In the genomic region with DNA sequence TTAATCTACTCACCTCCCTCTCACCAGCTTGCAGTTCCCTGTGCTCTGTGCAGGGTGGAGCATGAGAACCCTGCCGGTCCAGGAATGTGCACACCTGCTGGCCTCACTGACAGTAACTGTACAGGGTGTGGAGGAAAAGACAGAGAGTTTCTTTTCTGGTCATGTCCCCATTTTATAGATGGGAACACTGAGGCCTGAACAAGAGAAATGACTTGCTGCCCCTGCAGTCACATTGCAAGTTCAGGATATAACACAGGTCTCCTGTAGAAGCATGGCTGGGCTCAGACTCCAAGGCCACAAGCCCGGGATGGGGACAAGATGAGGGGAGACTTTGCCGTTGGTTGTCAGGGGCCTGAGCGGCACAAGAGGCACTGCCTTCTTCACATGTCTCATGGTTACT, we compare ENCODE assay signal across 2 cellular contexts.
TF ChIP-seq lines count a peak whose summit lies in the region.

No MANE protein-coding gene starts in this region.

TF ChIP-seq in HepG2, 621 proteins besides CTCF, POLR2A, EP300 and RAD21 (continued from another document and continues in another):
- TF ChIP-seq TFAP4 (IDR thresholded peaks at IDR 0.05; ENCODE audit: borderline replicate concordance, low read depth) (no peak), SAP130 (CRISPR knock-in tag; IDR thresholded peaks at IDR 0.05; ENCODE audit: low read depth) (no peak), ZSCAN22 (CRISPR knock-in tag; IDR thresholded peaks at IDR 0.05) (no peak), U2AF1 (optimal IDR thresholded peaks at IDR 0.05; ENCODE audit: low read depth, low read length) (no peak), ZNF777 (CRISPR knock-in tag; IDR thresholded peaks at IDR 0.05) (no peak), ZNF577 (CRISPR knock-in tag; IDR thresholded peaks at IDR 0.05; ENCODE audit: borderline replicate concordance, low read depth) (no peak), HOXA9 (CRISPR knock-in tag; IDR thresholded peaks at IDR 0.05; ENCODE audit: borderline replicate concordance) (no peak), ETV6 (CRISPR knock-in tag; conservative IDR thresholded peaks at IDR 0.05) (no peak), MLXIP (CRISPR knock-in tag; IDR thresholded peaks at IDR 0.05; ENCODE audit: borderline replicate concordance) (no peak), SMAD1 (CRISPR knock-in tag; IDR thresholded peaks at IDR 0.05; ENCODE audit: borderline replicate concordance, low read depth) (no peak)
- TF ChIP-seq, protein P1, sequence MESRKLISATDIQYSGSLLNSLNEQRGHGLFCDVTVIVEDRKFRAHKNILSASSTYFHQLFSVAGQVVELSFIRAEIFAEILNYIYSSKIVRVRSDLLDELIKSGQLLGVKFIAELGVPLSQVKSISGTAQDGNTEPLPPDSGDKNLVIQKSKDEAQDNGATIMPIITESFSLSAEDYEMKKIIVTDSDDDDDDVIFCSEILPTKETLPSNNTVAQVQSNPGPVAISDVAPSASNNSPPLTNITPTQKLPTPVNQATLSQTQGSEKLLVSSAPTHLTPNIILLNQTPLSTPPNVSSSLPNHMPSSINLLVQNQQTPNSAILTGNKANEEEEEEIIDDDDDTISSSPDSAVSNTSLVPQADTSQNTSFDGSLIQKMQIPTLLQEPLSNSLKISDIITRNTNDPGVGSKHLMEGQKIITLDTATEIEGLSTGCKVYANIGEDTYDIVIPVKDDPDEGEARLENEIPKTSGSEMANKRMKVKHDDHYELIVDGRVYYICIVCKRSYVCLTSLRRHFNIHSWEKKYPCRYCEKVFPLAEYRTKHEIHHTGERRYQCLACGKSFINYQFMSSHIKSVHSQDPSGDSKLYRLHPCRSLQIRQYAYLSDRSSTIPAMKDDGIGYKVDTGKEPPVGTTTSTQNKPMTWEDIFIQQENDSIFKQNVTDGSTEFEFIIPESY (CRISPR knock-in tag; IDR thresholded peaks at IDR 0.05) = no peak
- TF ChIP-seq, protein P2, sequence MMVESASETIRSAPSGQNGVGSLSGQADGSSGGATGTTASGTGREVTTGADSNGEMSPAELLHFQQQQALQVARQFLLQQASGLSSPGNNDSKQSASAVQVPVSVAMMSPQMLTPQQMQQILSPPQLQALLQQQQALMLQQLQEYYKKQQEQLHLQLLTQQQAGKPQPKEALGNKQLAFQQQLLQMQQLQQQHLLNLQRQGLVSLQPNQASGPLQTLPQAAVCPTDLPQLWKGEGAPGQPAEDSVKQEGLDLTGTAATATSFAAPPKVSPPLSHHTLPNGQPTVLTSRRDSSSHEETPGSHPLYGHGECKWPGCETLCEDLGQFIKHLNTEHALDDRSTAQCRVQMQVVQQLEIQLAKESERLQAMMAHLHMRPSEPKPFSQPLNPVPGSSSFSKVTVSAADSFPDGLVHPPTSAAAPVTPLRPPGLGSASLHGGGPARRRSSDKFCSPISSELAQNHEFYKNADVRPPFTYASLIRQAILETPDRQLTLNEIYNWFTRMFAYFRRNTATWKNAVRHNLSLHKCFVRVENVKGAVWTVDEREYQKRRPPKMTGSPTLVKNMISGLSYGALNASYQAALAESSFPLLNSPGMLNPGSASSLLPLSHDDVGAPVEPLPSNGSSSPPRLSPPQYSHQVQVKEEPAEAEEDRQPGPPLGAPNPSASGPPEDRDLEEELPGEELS (CRISPR knock-in tag; IDR thresholded peaks at IDR 0.05) = no peak
- TF ChIP-seq, protein P3, sequence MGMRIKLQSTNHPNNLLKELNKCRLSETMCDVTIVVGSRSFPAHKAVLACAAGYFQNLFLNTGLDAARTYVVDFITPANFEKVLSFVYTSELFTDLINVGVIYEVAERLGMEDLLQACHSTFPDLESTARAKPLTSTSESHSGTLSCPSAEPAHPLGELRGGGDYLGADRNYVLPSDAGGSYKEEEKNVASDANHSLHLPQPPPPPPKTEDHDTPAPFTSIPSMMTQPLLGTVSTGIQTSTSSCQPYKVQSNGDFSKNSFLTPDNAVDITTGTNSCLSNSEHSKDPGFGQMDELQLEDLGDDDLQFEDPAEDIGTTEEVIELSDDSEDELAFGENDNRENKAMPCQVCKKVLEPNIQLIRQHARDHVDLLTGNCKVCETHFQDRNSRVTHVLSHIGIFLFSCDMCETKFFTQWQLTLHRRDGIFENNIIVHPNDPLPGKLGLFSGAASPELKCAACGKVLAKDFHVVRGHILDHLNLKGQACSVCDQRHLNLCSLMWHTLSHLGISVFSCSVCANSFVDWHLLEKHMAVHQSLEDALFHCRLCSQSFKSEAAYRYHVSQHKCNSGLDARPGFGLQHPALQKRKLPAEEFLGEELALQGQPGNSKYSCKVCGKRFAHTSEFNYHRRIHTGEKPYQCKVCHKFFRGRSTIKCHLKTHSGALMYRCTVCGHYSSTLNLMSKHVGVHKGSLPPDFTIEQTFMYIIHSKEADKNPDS (CRISPR knock-in tag; IDR thresholded peaks at IDR 0.05) = no peak
- TF ChIP-seq, protein P4, sequence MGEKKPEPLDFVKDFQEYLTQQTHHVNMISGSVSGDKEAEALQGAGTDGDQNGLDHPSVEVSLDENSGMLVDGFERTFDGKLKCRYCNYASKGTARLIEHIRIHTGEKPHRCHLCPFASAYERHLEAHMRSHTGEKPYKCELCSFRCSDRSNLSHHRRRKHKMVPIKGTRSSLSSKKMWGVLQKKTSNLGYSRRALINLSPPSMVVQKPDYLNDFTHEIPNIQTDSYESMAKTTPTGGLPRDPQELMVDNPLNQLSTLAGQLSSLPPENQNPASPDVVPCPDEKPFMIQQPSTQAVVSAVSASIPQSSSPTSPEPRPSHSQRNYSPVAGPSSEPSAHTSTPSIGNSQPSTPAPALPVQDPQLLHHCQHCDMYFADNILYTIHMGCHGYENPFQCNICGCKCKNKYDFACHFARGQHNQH (CRISPR knock-in tag; IDR thresholded peaks at IDR 0.05) = no peak

TF ChIP-seq in K562, 482 proteins besides CTCF, POLR2A, EP300 and RAD21 (continued from another document):
- TF ChIP-seq HDAC1 (IDR thresholded peaks at IDR 0.05) = 0 out of 4 replicates have a peak, but pooled peaks of 1 of the 2 experiments have one; percentile 41
- TF ChIP-seq HDAC3 (IDR thresholded peaks at IDR 0.05; ENCODE audit: borderline replicate concordance, partially characterized antibody) = no peak
- TF ChIP-seq PHF21A (IDR thresholded peaks at IDR 0.05; ENCODE audit: borderline replicate concordance, low read depth) = no peak
- TF ChIP-seq ARID3A (IDR thresholded peaks at IDR 0.05; ENCODE audit: borderline replicate concordance, low read depth, low read length) = no peak
- no peak for TF ChIP-seq KLF6 (CRISPR knock-in tag; IDR thresholded peaks at IDR 0.05; ENCODE audit: borderline replicate concordance)
- no peak for TF ChIP-seq ZKSCAN1 (IDR thresholded peaks at IDR 0.05; ENCODE audit: low read depth, low read length)
- no peak for TF ChIP-seq ZBTB7A (IDR thresholded peaks at IDR 0.05; ENCODE audit: borderline replicate concordance, control insufficient read depth, low read depth, low read length)
- TF ChIP-seq KDM5B (IDR thresholded peaks at IDR 0.05; ENCODE audit: insufficient replicate concordance, low read depth, low read length) = no peak
- TF ChIP-seq TAL1 (IDR thresholded peaks at IDR 0.05) = no peak
- no peak for TF ChIP-seq ZNF511 (CRISPR knock-in tag; IDR thresholded peaks at IDR 0.05)
- TF ChIP-seq EP400 (IDR thresholded peaks at IDR 0.05) = no peak
- TF ChIP-seq CBX3 (IDR thresholded peaks at IDR 0.05; ENCODE audit: borderline replicate concordance in 1 of 2, low read length in 2 of 2) = peak in 1 of 2 experiments; percentile 58; a peak in 1 of 3 replicates
- TF ChIP-seq GTF2A2 (tag; IDR thresholded peaks at IDR 0.05) = no peak
- TF ChIP-seq CBFA2T3 (IDR thresholded peaks at IDR 0.05) = no peak
- TF ChIP-seq, protein P5, sequence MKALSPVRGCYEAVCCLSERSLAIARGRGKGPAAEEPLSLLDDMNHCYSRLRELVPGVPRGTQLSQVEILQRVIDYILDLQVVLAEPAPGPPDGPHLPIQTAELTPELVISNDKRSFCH (CRISPR knock-in tag; IDR thresholded peaks at IDR 0.05) = no peak
- TF ChIP-seq, protein P5 (tag; IDR thresholded peaks at IDR 0.05) = no peak
- TF ChIP-seq CBX1 (IDR thresholded peaks at IDR 0.05; ENCODE audit: low read depth) = peak; percentile 74
- no peak for TF ChIP-seq HNRNPUL1 (IDR thresholded peaks at IDR 0.05; ENCODE audit: low read length)
- peak; percentile 59 to 84; a peak in 3 of 4 replicates for TF ChIP-seq RCOR1 (IDR thresholded peaks at IDR 0.05; ENCODE audit: borderline replicate concordance in 1 of 2, low read depth in 2 of 2, low read length in 2 of 2)
- no peak for TF ChIP-seq POLR2G (IDR thresholded peaks at IDR 0.05; ENCODE audit: low read depth, low read length)
- no peak for TF ChIP-seq NBN (IDR thresholded peaks at IDR 0.05; ENCODE audit: low read depth)
- no peak for TF ChIP-seq ARNT (IDR thresholded peaks at IDR 0.05)
- TF ChIP-seq CBX8 (IDR thresholded peaks at IDR 0.05; ENCODE audit: borderline replicate concordance, extremely low read depth, low read depth, low read length, poor library complexity, severe bottlenecking) = no peak
- TF ChIP-seq RBM25 (IDR thresholded peaks at IDR 0.05; ENCODE audit: low read depth, low read length, severe bottlenecking) = peak; percentile 94
- TF ChIP-seq TGIF2 (CRISPR knock-in tag; IDR thresholded peaks at IDR 0.05) = no peak
- TF ChIP-seq NFIC (IDR thresholded peaks at IDR 0.05) = no peak
- no peak for TF ChIP-seq TEAD2 (tag; IDR thresholded peaks at IDR 0.05)
- no peak for TF ChIP-seq ZFX (CRISPR knock-in tag; IDR thresholded peaks at IDR 0.05)
- no peak for TF ChIP-seq RNF2 (IDR thresholded peaks at IDR 0.05)
- no peak for TF ChIP-seq ZNF780A (CRISPR knock-in tag; IDR thresholded peaks at IDR 0.05)
- TF ChIP-seq KDM1A (IDR thresholded peaks at IDR 0.05) = peak; percentile 84 to 94
- TF ChIP-seq PBX2 (CRISPR knock-in tag; IDR thresholded peaks at IDR 0.05; ENCODE audit: low read depth) = no peak
- TF ChIP-seq PBX2 (tag; conservative IDR thresholded peaks at IDR 0.05; ENCODE audit: low read depth) = no peak
- TF ChIP-seq ZEB2 (IDR thresholded peaks at IDR 0.05) = no peak
- no peak for TF ChIP-seq XRCC4 (IDR thresholded peaks at IDR 0.05; ENCODE audit: extremely low read depth, insufficient read depth, insufficient read length)
- no peak for TF ChIP-seq ZNF57 (CRISPR knock-in tag; IDR thresholded peaks at IDR 0.05)
TF ChIP-seq in K562: peak in this region for 12.
